ENCODE assay signal across 30 cellular contexts in the genomic region with DNA sequence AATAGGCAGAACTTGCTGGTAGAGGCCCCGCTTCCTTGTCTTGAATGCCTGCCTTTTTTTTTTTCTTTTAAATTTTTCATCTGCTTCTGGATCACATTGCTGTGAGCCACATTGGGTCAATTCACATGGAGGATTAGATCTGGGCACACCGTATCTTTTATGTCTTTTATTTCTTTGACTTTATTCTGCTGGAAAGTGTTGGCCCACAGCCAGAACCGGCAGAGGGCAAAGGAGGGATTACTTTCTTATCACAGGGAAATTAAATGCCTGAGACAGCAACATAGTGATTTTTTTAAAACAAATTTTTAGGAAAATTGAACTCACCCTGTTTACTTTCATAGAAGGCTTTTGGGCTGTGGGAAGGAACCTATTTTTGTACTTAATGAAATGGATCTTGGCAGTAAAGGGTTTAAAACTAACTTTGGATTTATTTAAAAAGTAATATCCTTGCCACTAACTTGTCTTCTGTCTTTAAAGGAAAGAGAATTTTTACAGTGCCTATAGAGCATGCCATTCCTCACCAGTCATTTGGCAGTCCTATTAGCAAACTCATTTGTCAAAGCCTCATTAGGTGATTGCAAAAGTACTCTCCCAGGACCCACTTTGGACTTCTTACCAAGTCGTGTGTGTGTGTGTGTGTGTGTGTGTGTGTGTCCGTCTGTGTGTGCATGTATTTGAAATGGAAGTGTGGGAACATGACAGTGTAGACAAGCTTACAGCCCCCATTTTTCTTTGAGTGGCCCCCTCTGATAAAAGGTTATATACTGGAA.
DNase-seq lines count a peak whose midpoint lies in the region; ATAC-seq and TF ChIP-seq lines count a peak whose summit lies in the region.
"Had no signal": no experiment of that assay in that cellular context is flagged by ENCODE, and none has a peak within 500 bp of the region (broad histone marks: within the 10 kb centered on the region; RNA-seq: fewer than 3 reads in every experiment).

No MANE protein-coding gene starts in this region.

- no peaks in the 10 kb centered on the region for H3K4me1 Mint-ChIP-seq in activated CD4-positive, alpha-beta memory T cell treated with anti-CD3 and anti-CD28 coated beads, Interleukin-2, amount 10 ng/mL, durations not matched to agents 7 days and 5 days
- H3K4me1 Mint-ChIP-seq: activated CD8-positive, alpha-beta memory T cell treated with anti-CD3 and anti-CD28 coated beads, Interleukin-2, amount 10 ng/mL, durations not matched to agents 7 days and 5 days had no signal

- no peaks in the 10 kb centered on the region for H3K9me3 Mint-ChIP-seq in activated CD4-positive, alpha-beta memory T cell treated with anti-CD3 and anti-CD28 coated beads, Interleukin-2, amount 10 ng/mL, durations not matched to agents 7 days and 5 days
- H3K9me3 Mint-ChIP-seq: CD14-positive monocyte; naive thymus-derived CD8-positive, alpha-beta T cell; stimulated activated memory B cell treated with anti-CD40 and anti-IgM and Interleukin-4, amounts not matched to agents 10 μg/mL and 1 μg/mL and 100 μg/mL, for 72 hours had no signal

- ATAC-seq in mucosa of descending colon (peak; percentile 5), HG02938 (IDR thresholded peaks at IDR 0.05; ENCODE audit: unreplicated experiment) (no peak), GM19467 (IDR thresholded peaks at IDR 0.05; ENCODE audit: unreplicated experiment) (no peak)
- ATAC-seq: activated CD8-positive, alpha-beta memory T cell treated with anti-CD3 and anti-CD28 coated beads, Interleukin-2, amount 10 ng/mL, durations not matched to agents 7 days and 5 days; gastroesophageal sphincter; naive thymus-derived CD8-positive, alpha-beta T cell; PC-3; stimulated activated memory B cell treated with anti-CD40 and anti-IgM and Interleukin-4, amounts not matched to agents 10 μg/mL and 1 μg/mL and 100 μg/mL, for 72 hours had no signal

- peaks cover 5% of the 10 kb centered on the region for H3K4me1 ChIP-seq in mucosa of descending colon (ENCODE audit: low read depth)
- H3K4me1 ChIP-seq: breast epithelium had no signal

- peak; percentile 28 for DNase-seq in DMS 273 (lab: John Stamatoyannopoulos, UW; ENCODE audit: unreplicated experiment)
- DNase-seq in DMS 273 treated with DMSO at 0.1 percent for 48 hours (lab: John Stamatoyannopoulos, UW), result no peak
- peak; percentile 8 for DNase-seq in epithelial cell of esophagus (ENCODE audit: low read depth)
- DNase-seq in mucosa of descending colon, result peak in 2 of 3 donors; percentile 39 to 53
- no peak for DNase-seq in activated CD4-positive, alpha-beta memory T cell treated with anti-CD3 and anti-CD28 coated beads, Interleukin-2, amount 10 ng/mL, durations not matched to agents 7 days and 5 days
- DNase-seq in NCI-H2081 treated with DMSO at 0.1 percent for 48 hours (lab: John Stamatoyannopoulos, UW), result no peak
- DNase-seq: activated CD4-positive, alpha-beta T cell treated with anti-CD3 and anti-CD28 coated beads, Interleukin-2, amount 50 U/mL, for 1 hour; activated CD8-positive, alpha-beta memory T cell treated with anti-CD3 and anti-CD28 coated beads, Interleukin-2, amount 10 ng/mL, durations not matched to agents 7 days and 5 days; activated naive CD4-positive, alpha-beta T cell treated with Interleukin-2 at 50 U/mL for 16 hours; activated T-cell treated with anti-CD3 and anti-CD28 coated beads, Interleukin-2, amount 50 U/mL, for 48 hours; effector memory CD4-positive, alpha-beta T cell; HCEC 1CT; hippocampal formation; Karpas-422; left ventricle myocardium inferior; midbrain; naive thymus-derived CD8-positive, alpha-beta T cell; NCI-H1436 treated with DMSO at 0.1 percent for 48 hours; NCI-H2107; NK-92 treated with Interleukin-12 subunit alpha and Interleukin-12 subunit beta, amount 100 ng/mL, for 24 hours; PC-3; stimulated activated CD4-positive, alpha-beta T cell treated with anti-CD3 and anti-CD28 coated beads, Interleukin-4, amount 100 ng/mL, for 1 hour; substantia nigra had no signal

- intact Hi-C loops in mucosa of descending colon (cut with DNase I, micrococcal nuclease), result no loop called here

- CTCF ChIA-PET in activated CD4-positive, alpha-beta memory T cell treated with anti-CD3 and anti-CD28 coated beads, Interleukin-2, amount 10 ng/mL, durations not matched to agents 7 days and 5 days (lab: Charles Lee), result interaction anchor here (1.9 kb wide), 1 partner anchor 11 kb away, joined by 8 read pairs; no protein-coding TSS in a partner anchor

- no peaks in the 10 kb centered on the region for H3K36me3 ChIP-seq in mucosa of descending colon (ENCODE audit: low read depth)
- H3K36me3 ChIP-seq: breast epithelium, gastroesophageal sphincter, left ventricle myocardium inferior, right atrium auricular region had no signal

- TF ChIP-seq CTCF in epithelial cell of esophagus (IDR thresholded peaks at IDR 0.05; ENCODE audit: insufficient read depth, low read depth, low read length, missing control alignments) (no peak), mucosa of descending colon (IDR thresholded peaks at IDR 0.05) (no peak)

- H3K27me3 Mint-ChIP-seq in activated CD4-positive, alpha-beta memory T cell treated with anti-CD3 and anti-CD28 coated beads, Interleukin-2, amount 10 ng/mL, durations not matched to agents 7 days and 5 days, result peaks cover 9% of the 10 kb centered on the region

- H3K9me3 ChIP-seq in mucosa of descending colon, result no peaks in the 10 kb centered on the region
- H3K9me3 ChIP-seq: breast epithelium, gastroesophageal sphincter, left ventricle myocardium inferior, right atrium auricular region had no signal

- POLR2A ChIA-PET in activated CD4-positive, alpha-beta memory T cell treated with anti-CD3 and anti-CD28 coated beads, Interleukin-2, amount 10 ng/mL, durations not matched to agents 7 days and 5 days (lab: Charles Lee), result no interaction called here

- no peak overlapping the region for H3K4me3 ChIP-seq in epithelial cell of esophagus (ENCODE audit: low read length)
- H3K4me3 ChIP-seq in mucosa of descending colon, result no peak overlapping the region
- H3K4me3 ChIP-seq: breast epithelium, gastroesophageal sphincter, left ventricle myocardium inferior, right atrium auricular region had no signal

- no peaks in the 10 kb centered on the region for H3K36me3 Mint-ChIP-seq in activated CD4-positive, alpha-beta memory T cell treated with anti-CD3 and anti-CD28 coated beads, Interleukin-2, amount 10 ng/mL, durations not matched to agents 7 days and 5 days (ENCODE audit: low read depth)
- H3K36me3 Mint-ChIP-seq: activated CD8-positive, alpha-beta memory T cell treated with anti-CD3 and anti-CD28 coated beads, Interleukin-2, amount 10 ng/mL, durations not matched to agents 7 days and 5 days; CD14-positive monocyte; stimulated activated memory B cell treated with anti-CD40 and anti-IgM and Interleukin-4, amounts not matched to agents 10 μg/mL and 1 μg/mL and 100 μg/mL, for 72 hours had no signal

- H3K4me3 Mint-ChIP-seq in activated CD4-positive, alpha-beta memory T cell treated with anti-CD3 and anti-CD28 coated beads, Interleukin-2, amount 10 ng/mL, durations not matched to agents 7 days and 5 days, result no peak overlapping the region
- H3K4me3 Mint-ChIP-seq: activated CD8-positive, alpha-beta memory T cell treated with anti-CD3 and anti-CD28 coated beads, Interleukin-2, amount 10 ng/mL, durations not matched to agents 7 days and 5 days; CD14-positive monocyte; naive thymus-derived CD8-positive, alpha-beta T cell; stimulated activated memory B cell treated with anti-CD40 and anti-IgM and Interleukin-4, amounts not matched to agents 10 μg/mL and 1 μg/mL and 100 μg/mL, for 72 hours had no signal

- H3K27ac Mint-ChIP-seq in activated CD4-positive, alpha-beta memory T cell treated with anti-CD3 and anti-CD28 coated beads, Interleukin-2, amount 10 ng/mL, durations not matched to agents 7 days and 5 days, result no peak overlapping the region
- H3K27ac Mint-ChIP-seq: activated CD8-positive, alpha-beta memory T cell treated with anti-CD3 and anti-CD28 coated beads, Interleukin-2, amount 10 ng/mL, durations not matched to agents 7 days and 5 days; naive thymus-derived CD8-positive, alpha-beta T cell; stimulated activated memory B cell treated with anti-CD40 and anti-IgM and Interleukin-4, amounts not matched to agents 10 μg/mL and 1 μg/mL and 100 μg/mL, for 72 hours had no signal

Comparison
In these comparisons a context has a peak if more than half of its experiments do, and no peak if none do; other contexts are left out.
1. DNase-seq: peak in DMS 273 (single experiment), epithelial cell of esophagus (single experiment) and mucosa of descending colon (2 of 3); none in DMS 273 treated with DMSO at 0.1 percent for 48 hours (single experiment), activated CD4-positive, alpha-beta memory T cell treated with anti-CD3 and anti-CD28 coated beads, Interleukin-2, amount 10 ng/mL, durations not matched to agents 7 days and 5 days (single experiment) and NCI-H2081 treated with DMSO at 0.1 percent for 48 hours (single experiment).